Comparison of ENCODE assay signal across 30 cellular contexts in the genomic region with DNA sequence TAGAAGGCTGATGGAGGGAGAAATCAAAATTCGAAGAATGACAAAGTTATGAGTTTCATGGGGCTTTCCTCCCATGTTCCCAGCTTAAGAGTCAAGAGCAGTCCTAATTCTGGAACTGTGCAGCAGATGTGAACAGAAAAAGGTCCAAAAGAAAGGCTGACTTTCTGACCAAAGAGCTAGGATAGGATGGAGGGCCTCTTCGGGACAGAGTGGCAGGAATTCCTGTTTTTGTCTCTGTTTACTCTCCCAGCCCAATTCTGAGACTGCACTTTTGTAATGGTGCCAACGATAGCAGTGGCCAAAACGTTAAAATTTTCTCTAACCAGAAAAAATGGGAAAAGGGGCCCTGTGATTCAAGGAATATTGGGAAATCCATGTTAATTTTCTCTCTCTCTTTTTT.
"Had no signal": no experiment of that assay in that cellular context is flagged by ENCODE, and none has a peak within 500 bp of the region (broad histone marks: within the 10 kb centered on the region; RNA-seq: fewer than 3 reads in every experiment).

No MANE protein-coding gene starts in this region.

- H3K27ac ChIP-seq: ascending aorta, cardiac muscle cell, VCaP had no signal

- H3K4me1 ChIP-seq: ascending aorta had no signal

- H3K4me3 ChIP-seq: ascending aorta, cardiac muscle cell had no signal

- H3K27me3 ChIP-seq: ascending aorta, cardiac muscle cell had no signal

- DNase-seq: activated B cell treated with CpG ODN at 0.5 μM for 24 hours; activated CD4-positive, alpha-beta memory T cell treated with anti-CD3 and anti-CD28 coated beads for 36 hours; activated CD4-positive, alpha-beta T cell treated with anti-CD3 and anti-CD28 coated beads for 4 hours; activated CD4-positive, alpha-beta T cell treated with anti-CD3 and anti-CD28 coated beads, Interleukin-2, amount 10 ng/mL, durations not matched to agents 24 days and 14 days; activated CD4-positive, alpha-beta T cell treated with anti-CD3 and anti-CD28 coated beads, Interleukin-2, amount 50 U/mL, for 1 hour; activated CD4-positive, alpha-beta T cell treated with anti-CD3 and anti-CD28 coated beads, Interleukin-2, amount 50 U/mL, for 4 hours; activated CD4-positive, CD25-positive, alpha-beta regulatory T cell treated with anti-CD3 and anti-CD28 coated beads, Interleukin-2, amount 50 U/mL, for 72 hours; activated CD8-positive, alpha-beta memory T cell treated with anti-CD3 and anti-CD28 coated beads, Interleukin-2, amount 50 U/mL, for 4 hours; activated CD8-positive, alpha-beta T cell treated with anti-CD3 and anti-CD28 coated beads for 36 hours; activated effector memory CD4-positive, alpha-beta T cell treated with anti-CD3 and anti-CD28 coated beads, Interleukin-2, amount 50 U/mL, for 16 hours; activated gamma-delta T cell treated with Interleukin-2 at 50 U/mL for 16 hours; activated naive CD4-positive, alpha-beta T cell treated with anti-CD3 and anti-CD28 coated beads, Interleukin-2, amount 10 ng/mL, durations not matched to agents 7 days and 5 days; activated naive CD4-positive, alpha-beta T cell treated with Interleukin-2 at 50 U/mL for 16 hours; activated naive CD8-positive, alpha-beta T cell treated with anti-CD3 and anti-CD28 coated beads, Interleukin-2, amount 10 ng/mL, durations not matched to agents 7 days and 5 days; activated naive CD8-positive, alpha-beta T cell treated with anti-CD3 and anti-CD28 coated beads, Interleukin-2, amount 50 U/mL, for 24 hours; activated T-cell treated with anti-CD3 and anti-CD28 coated beads for 4 hours; activated T-cell treated with anti-CD3 and anti-CD28 coated beads, Interleukin-2, amount 50 U/mL, for 1 hour; activated T-cell treated with anti-CD3 and anti-CD28 coated beads, Interleukin-2, amount 50 U/mL, for 4 hours; activated T-cell treated with anti-CD3 and anti-CD28 coated beads, Interleukin-2, amount 50 U/mL, for 72 hours; amygdala; anterior cingulate cortex; central memory CD4-positive, alpha-beta T cell; SW 1271; T-helper 1 cell; T-helper 2 cell; T-helper 9 cell had no signal

- ATAC-seq: activated CD8-positive, alpha-beta T cell treated with anti-CD3 and anti-CD28 coated beads for 36 hours; activated naive CD8-positive, alpha-beta T cell treated with anti-CD3 and anti-CD28 coated beads, Interleukin-2, amount 50 U/mL, for 24 hours; activated T-cell treated with anti-CD3 and anti-CD28 coated beads, Interleukin-2, amount 50 U/mL, for 4 hours; activated T-cell treated with anti-CD3 and anti-CD28 coated beads, Interleukin-2, amount 50 U/mL, for 72 hours; activated T-helper 17 cell treated with anti-CD3 and anti-CD28 coated beads, Interleukin-2, amount 50 U/mL, for 72 hours had no signal

- H3K36me3 ChIP-seq: ascending aorta, cardiac muscle cell had no signal
